In the genomic region with DNA sequence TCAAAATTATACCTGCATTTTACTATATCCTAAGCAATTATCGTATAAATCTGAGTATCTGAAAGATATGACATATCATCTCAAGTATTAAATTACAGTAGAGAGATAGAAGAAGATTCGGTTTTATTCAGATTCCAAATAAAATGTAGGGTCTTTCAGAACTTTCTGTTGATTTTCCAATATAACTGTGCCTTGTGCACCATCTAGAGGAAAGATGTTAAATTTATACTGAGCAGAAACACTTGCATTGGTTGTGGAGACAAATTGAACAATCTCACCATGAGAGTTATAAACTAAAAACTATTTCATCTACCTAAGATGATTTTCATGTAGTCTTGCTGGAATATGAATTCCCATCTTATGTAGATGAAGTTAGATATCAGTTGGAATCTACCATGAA, we compare ENCODE assay signal across 13 cellular contexts. TPM values are rescaled to one million over a fixed set of nuclear protein-coding genes. Genes with fewer than 3 reads are reported as not detected.
DNase-seq lines count a peak whose midpoint lies in the region; ATAC-seq and TF ChIP-seq lines count a peak whose summit lies in the region.
"Had no signal": no experiment of that assay in that cellular context is flagged by ENCODE, and none has a peak within 500 bp of the region (broad histone marks: within the 10 kb centered on the region; RNA-seq: fewer than 3 reads in every experiment).

No MANE protein-coding gene starts in this region.

- CTCF ChIA-PET in Panc1 (lab: Charles Lee): no interaction called here

- H3K4me3 ChIP-seq in heart left ventricle (no peak overlapping the region), Panc1 (ENCODE audit: low read depth in 2 of 2, low read length in 2 of 2) (no peak overlapping the region), fibroblast of pulmonary artery (replicated peaks; ENCODE audit: low read depth, low read length) (no peak overlapping the region), vagina (no peak overlapping the region)
- H3K4me3 ChIP-seq: BLaER1 treated with 17β-estradiol and CSF1 and Interleukin-3, amounts not matched to agents 10 nM and 100 nM; prostate gland had no signal

- no peak overlapping the region for H3K27ac Mint-ChIP-seq in type B pancreatic cell
- H3K27ac Mint-ChIP-seq: activated B cell treated with CpG ODN at 0.5 μM for 24 hours; dendritic cell treated with granulocyte-macrophage colony-stimulating factor and Interleukin-4, amounts not matched to agents 40 ng/mL and 50 ng/mL, for 4 days had no signal

- no peaks in the 10 kb centered on the region for H3K36me3 ChIP-seq in heart left ventricle
- no peaks in the 10 kb centered on the region for H3K36me3 ChIP-seq in Panc1 (ENCODE audit: control insufficient read depth, insufficient read depth, low read length)
- no peaks in the 10 kb centered on the region for H3K36me3 ChIP-seq in vagina
- H3K36me3 ChIP-seq: BLaER1 treated with 17β-estradiol and CSF1 and Interleukin-3, amounts not matched to agents 10 nM and 100 nM; prostate gland had no signal

- peaks cover 4% of the 10 kb centered on the region for H3K27me3 Mint-ChIP-seq in type B pancreatic cell

- no peak overlapping the region for H3K4me3 Mint-ChIP-seq in type B pancreatic cell
- H3K4me3 Mint-ChIP-seq: activated B cell treated with CpG ODN at 0.5 μM for 24 hours; dendritic cell treated with granulocyte-macrophage colony-stimulating factor and Interleukin-4, amounts not matched to agents 40 ng/mL and 50 ng/mL, for 4 days had no signal

- no peaks in the 10 kb centered on the region for H3K9me3 Mint-ChIP-seq in type B pancreatic cell
- H3K9me3 Mint-ChIP-seq: activated B cell treated with CpG ODN at 0.5 μM for 24 hours; dendritic cell treated with granulocyte-macrophage colony-stimulating factor and Interleukin-4, amounts not matched to agents 40 ng/mL and 50 ng/mL, for 4 days had no signal

- no peaks in the 10 kb centered on the region for H3K9me3 ChIP-seq in heart left ventricle
- no peaks in the 10 kb centered on the region for H3K9me3 ChIP-seq in Panc1 (ENCODE audit: control insufficient read depth, insufficient read depth, low read depth, low read length)
- no peaks in the 10 kb centered on the region for H3K9me3 ChIP-seq in vagina
- H3K9me3 ChIP-seq: BLaER1 treated with 17β-estradiol and CSF1 and Interleukin-3, amounts not matched to agents 10 nM and 100 nM; prostate gland had no signal

- no peak overlapping the region for H3K27ac ChIP-seq in heart left ventricle
- no peak overlapping the region for H3K27ac ChIP-seq in Panc1 (ENCODE audit: low read length)
- H3K27ac ChIP-seq in vagina: no peak overlapping the region
- H3K27ac ChIP-seq: BLaER1 treated with 17β-estradiol and CSF1 and Interleukin-3, amounts not matched to agents 10 nM and 100 nM; prostate gland had no signal

- TF ChIP-seq CTCF in heart left ventricle (IDR thresholded peaks at IDR 0.05): peak in 8 of 12 donors; percentile 10 to 42 (median 26)
- peak; percentile 41; the same call in 1 of the 2 replicates for TF ChIP-seq CTCF in Panc1 (IDR thresholded peaks at IDR 0.05)
- TF ChIP-seq CTCF in fibroblast of pulmonary artery (IDR thresholded peaks at IDR 0.05; ENCODE audit: low read length, missing control alignments): peak; percentile 27
- TF ChIP-seq CTCF in type B pancreatic cell (conservative IDR thresholded peaks at IDR 0.05): peak; percentile 71
- no peak for TF ChIP-seq CTCF in vagina (IDR thresholded peaks at IDR 0.05)

- intact Hi-C loops in heart left ventricle (cut with DNase I) (loop anchor here in 2 of 10 donors (5.0 to 10.0 kb wide), 3 partner anchors 948 to 1318 kb away; no protein-coding TSS in a partner anchor), Right ventricle myocardium inferior (cut with DNase I) (no loop called here), Panc1 (cut with micrococcal nuclease; ENCODE audit: unreplicated experiment) (loop anchor here (10.0 kb wide), 2 partner anchors 308 to 938 kb away; partner anchors contain the start of gene GJA1), vagina (cut with DNase I) (no loop called here)

- DNase-seq in heart left ventricle: no peak
- no peak for DNase-seq in Right ventricle myocardium inferior (ENCODE audit: missing footprints)
- no peak for DNase-seq in Panc1 (ENCODE audit: low read depth, low spot score)
- DNase-seq in fibroblast of pulmonary artery (ENCODE audit: low read depth): peak; percentile 16
- no peak for DNase-seq in type B pancreatic cell (ENCODE audit: extremely low spot score, unreplicated experiment)
- DNase-seq in middle frontal gyrus (ENCODE audit: extremely low spot score, low spot score): no peak
- DNase-seq in vagina (ENCODE audit: extremely low spot score in 2 of 2): no peak
- DNase-seq: activated B cell treated with CpG ODN at 0.5 μM for 24 hours; activated effector memory CD4-positive, alpha-beta T cell treated with anti-CD3 and anti-CD28 coated beads, Interleukin-2, amount 50 U/mL, for 16 hours had no signal

- no peaks in the 10 kb centered on the region for H3K36me3 Mint-ChIP-seq in type B pancreatic cell

- no TSS peak for BruUV-seq in Panc1 (replicated peaks; lab: Mats Ljungman, UMichigan)

- H3K4me1 ChIP-seq in heart left ventricle (no peaks in the 10 kb centered on the region), Panc1 (ENCODE audit: control insufficient read depth, insufficient read depth, low read length) (no peaks in the 10 kb centered on the region), vagina (no peaks in the 10 kb centered on the region)
- H3K4me1 ChIP-seq: BLaER1 treated with 17β-estradiol and CSF1 and Interleukin-3, amounts not matched to agents 10 nM and 100 nM; prostate gland had no signal

- TF ChIP-seq POLR2A in heart left ventricle (IDR thresholded peaks at IDR 0.05) (no peak), vagina (IDR thresholded peaks at IDR 0.05) (no peak)

- peaks cover 5% of the 10 kb centered on the region for H3K4me1 Mint-ChIP-seq in type B pancreatic cell (ENCODE audit: unreplicated experiment)

- no peaks in the 10 kb centered on the region for H3K27me3 ChIP-seq in heart left ventricle
- peaks cover 2% of the 10 kb centered on the region; the same call in 1 of the 2 replicates for H3K27me3 ChIP-seq in Panc1 (ENCODE audit: control insufficient read depth, insufficient read depth, low read length)
- H3K27me3 ChIP-seq in vagina: no peaks in the 10 kb centered on the region
- H3K27me3 ChIP-seq: BLaER1 treated with 17β-estradiol and CSF1 and Interleukin-3, amounts not matched to agents 10 nM and 100 nM had no signal

- in situ Hi-C loops in Panc1 (cut with HindIII; ENCODE audit: low pct_unique_long_range_greater_than_20kb, low sequenced_read_pairs): no loop called here

- 14 to 43% (median 26%) methylated on average over 2 of the region's 2 CpGs for WGBS in heart left ventricle, 4 donors

- ATAC-seq in heart left ventricle (no peak), Right ventricle myocardium inferior (no peak), Panc1 (no peak), GM21423 (IDR thresholded peaks at IDR 0.05; ENCODE audit: unreplicated experiment) (no peak)

- POLR2A ChIA-PET in Panc1 (lab: Charles Lee): no interaction called here

RNA-seq across cellular contexts. Expression of gene HSF2, which starts 26.8 kb away (rescaled TPM):
- total RNA-seq in heart left ventricle (10 to 100 TPM; 18.3 to 34.2 (median 23.1) TPM), Right ventricle myocardium inferior (23.3 TPM), Panc1 (2021; ENCODE audit: unreplicated experiment) (21.1 TPM), type B pancreatic cell (ENCODE audit: low replicate concordance) (10.1 and 22.5 TPM in 2 replicates), vagina (27.5 TPM)
- 10 to 100 TPM; 13.1 to 38.7 TPM for polyA plus RNA-seq in heart left ventricle
- 12.8 TPM for polyA plus RNA-seq in Panc1 (2012; ENCODE audit: insufficient read length)

Comparison
In these comparisons a context has a peak if more than half of its experiments do, and no peak if none do; other contexts are left out.
1. CTCF ChIP-seq: peak in heart left ventricle (8 of 12), Panc1 (single experiment), fibroblast of pulmonary artery (single experiment) and type B pancreatic cell (single experiment); none in vagina (0 of 3).